14 cellular contexts compared by ENCODE assay signal in genomic region chr9:72039532-72039931, GRCh38. TPM values are rescaled to one million over a fixed set of nuclear protein-coding genes. Genes with fewer than 3 reads are reported as not detected.
A peak's percentile ranks its signal among the peaks of the same experiment; 100 is the strongest.
DNase-seq lines count a peak whose midpoint lies in the region; ATAC-seq and TF ChIP-seq lines count a peak whose summit lies in the region.
"Had no signal": no experiment of that assay in that cellular context is flagged by ENCODE, and none has a peak within 500 bp of the region (broad histone marks: within the 10 kb centered on the region; RNA-seq: fewer than 3 reads in every experiment).

No MANE protein-coding gene starts in this region.

- no peaks in the 10 kb centered on the region for H3K27me3 ChIP-seq in OCI-LY3 (ENCODE audit: low read depth, low read length)
- H3K27me3 ChIP-seq: right atrium auricular region had no signal

- ATAC-seq in GM19351 (IDR thresholded peaks at IDR 0.05; ENCODE audit: unreplicated experiment) = peak; percentile 24
- ATAC-seq in HG02798 (IDR thresholded peaks at IDR 0.05; ENCODE audit: poor library complexity, unreplicated experiment) = peak; percentile 57

- peak overlapping the region; percentile 96 for H2AFZ ChIP-seq in OCI-LY3 (ENCODE audit: low read depth, low read length)

- no peaks in the 10 kb centered on the region for H3K36me3 ChIP-seq in OCI-LY3 (replicated peaks; ENCODE audit: low read depth, low read length)
- H3K36me3 ChIP-seq: right atrium auricular region had no signal

- H3K9ac ChIP-seq in OCI-LY3 (ENCODE audit: low read length) = peak overlapping the region; percentile 55

- H3K4me2 ChIP-seq in OCI-LY3 (ENCODE audit: low read length) = peak overlapping the region; percentile 92

- in situ Hi-C loops in G401 (cut with HindIII; ENCODE audit: low sequenced_read_pairs) = loop anchor here (25.0 kb wide), 1 partner anchor 227 kb away; no protein-coding TSS in a partner anchor

- TF ChIP-seq CTCF in GM12865 (IDR thresholded peaks at IDR 0.05; ENCODE audit: insufficient read depth, low read depth, low read length, missing control alignments) (no peak), OCI-LY3 (IDR thresholded peaks at IDR 0.05; ENCODE audit: low read depth, low read length) (no peak)

- H3K9me3 ChIP-seq in OCI-LY3 (ENCODE audit: insufficient read depth, low read length) = no peaks in the 10 kb centered on the region
- H3K9me3 ChIP-seq: right atrium auricular region had no signal

- peak overlapping the region; percentile 47 for H3K27ac ChIP-seq in OCI-LY3 (ENCODE audit: low read length)
- H3K27ac ChIP-seq: right atrium auricular region had no signal

- no peaks in the 10 kb centered on the region for H4K20me1 ChIP-seq in OCI-LY3 (ENCODE audit: insufficient read depth, low read length)

- DNase-seq in GM12865 (ENCODE audit: low read depth) (peak; percentile 53), AG20443 (ENCODE audit: low spot score) (no peak), G401 (ENCODE audit: low spot score) (no peak), NCI-H1105 treated with DMSO at 0.1 percent for 48 hours (lab: John Stamatoyannopoulos, UW) (no peak)
- DNase-seq in activated CD4-positive, alpha-beta T cell treated with anti-CD3 and anti-CD28 coated beads, Interleukin-2, amount 50 U/mL, for 1 hour = no peak

- peaks cover 22% of the 10 kb centered on the region for H3K4me1 ChIP-seq in OCI-LY3 (ENCODE audit: low read length)
- H3K4me1 ChIP-seq: right atrium auricular region had no signal

- no peak overlapping the region for H3K4me3 ChIP-seq in GM12865 (ENCODE audit: low read depth, low read length)
- H3K4me3 ChIP-seq in OCI-LY3 (ENCODE audit: low read length) = peak overlapping the region; percentile 68
- H3K4me3 ChIP-seq: K562, right atrium auricular region had no signal

- no peaks in the 10 kb centered on the region for H3K79me2 ChIP-seq in OCI-LY3 (ENCODE audit: low read length)

RNA-seq across cellular contexts. Expression of gene C9orf57, which starts 20.9 kb away (rescaled TPM):
- total RNA-seq in G401 (2014; rRNA removed; shearing (Covaris generic)) = not detected in 2 replicates
- total RNA-seq: K562; lower leg skin; natural killer cell treated with Interleukin-12 subunit alpha and Interleukin-12 subunit beta and Interleukin-15 and Interleukin-18, amount 100 ng/mL, for 72 hours; NCI-H460; right atrium auricular region; T-helper 1 cell treated with Interleukin-12 subunit alpha and Interleukin-12 subunit beta and Interleukin-4 antibody, amounts not matched to agents 30 ng/mL and 1 ng/mL, for 36 hours had no signal
